In the genomic region with DNA sequence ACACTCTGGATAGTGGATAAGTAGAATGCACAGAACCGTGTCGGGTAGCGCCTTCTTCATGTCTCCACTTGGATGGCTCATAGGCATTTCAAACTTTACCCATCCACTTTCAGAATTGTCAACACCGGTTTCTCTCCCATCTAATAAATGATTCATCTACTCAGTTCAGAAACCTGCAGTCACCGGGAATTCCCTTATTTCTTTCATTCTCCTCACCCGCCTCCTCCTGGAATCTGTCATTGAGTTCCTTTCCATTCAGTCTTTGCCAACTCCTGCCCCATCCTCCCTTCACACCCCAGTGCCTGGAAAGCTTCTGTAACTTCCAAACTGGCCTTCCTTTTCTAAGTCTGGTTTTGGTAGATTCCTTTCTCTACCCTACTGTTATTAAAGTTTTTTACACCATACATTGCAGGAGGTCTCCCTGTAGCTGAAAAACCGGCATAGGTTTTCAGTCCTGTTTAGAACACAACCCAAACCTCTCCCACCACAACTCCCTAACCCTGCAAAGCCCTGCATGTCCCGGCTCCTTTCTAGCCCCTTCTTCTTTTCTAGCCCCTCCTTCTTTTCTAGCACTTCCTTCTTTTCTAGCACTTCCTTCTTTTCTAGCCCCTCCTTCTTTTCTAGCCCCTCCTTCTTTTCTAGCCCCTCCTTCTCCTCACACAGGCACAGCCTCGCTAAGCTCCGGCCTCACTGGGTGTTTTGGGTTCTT, we compare ENCODE assay signal across 18 cellular contexts.
DNase-seq lines count a peak whose midpoint lies in the region; ATAC-seq, FAIRE-seq and TF ChIP-seq lines count a peak whose summit lies in the region.
"Had no signal": no experiment of that assay in that cellular context is flagged by ENCODE, and none has a peak within 500 bp of the region (broad histone marks: within the 10 kb centered on the region; RNA-seq: fewer than 3 reads in every experiment).

No MANE protein-coding gene starts in this region.

- no peaks in the 10 kb centered on the region for H3K36me3 Mint-ChIP-seq in activated naive CD8-positive, alpha-beta T cell treated with anti-CD3 and anti-CD28 coated beads for 36 hours
- H3K36me3 Mint-ChIP-seq in activated naive CD8-positive, alpha-beta T cell treated with anti-CD3 and anti-CD28 coated beads, Interleukin-2, amount 50 U/mL, for 24 hours (ENCODE audit: low read depth), result no peaks in the 10 kb centered on the region
- H3K36me3 Mint-ChIP-seq: CD4-positive, alpha-beta memory T cell; type B pancreatic cell had no signal

- H3K27me3 ChIP-seq in small intestine (ENCODE audit: control insufficient read depth in 2 of 2, insufficient read depth in 2 of 2, low read length in 2 of 2) (no peaks in the 10 kb centered on the region), H7 (ENCODE audit: control insufficient read depth, insufficient read depth, low read length) (no peaks in the 10 kb centered on the region)

- H3K36me3 ChIP-seq in small intestine (ENCODE audit: control insufficient read depth in 2 of 2, insufficient read depth in 2 of 2, low read length in 2 of 2), result no peaks in the 10 kb centered on the region
- no peaks in the 10 kb centered on the region for H3K36me3 ChIP-seq in H7 (replicated peaks; ENCODE audit: control insufficient read depth, insufficient read depth, low read length)
- no peaks in the 10 kb centered on the region for H3K36me3 ChIP-seq in kidney (ENCODE audit: control insufficient read depth in 1 of 2, insufficient read depth in 2 of 2, low read length in 2 of 2)
- H3K36me3 ChIP-seq: WERI-Rb-1 had no signal

- intact Hi-C loops in kidney (cut with DNase I), result no loop called here

- H3K9ac ChIP-seq in kidney (ENCODE audit: low read length in 2 of 2), result no peak overlapping the region

- in situ Hi-C loops in SK-MEL-5 (cut with HindIII; ENCODE audit: low pct_unique_long_range_greater_than_20kb, low sequenced_read_pairs), result no loop called here

- FAIRE-seq in small intestine (lab: Jason Lieb, UNC) (no peak), kidney (lab: Jason Lieb, UNC) (no peak)
- FAIRE-seq: A204.1, frontal cortex had no signal

- no peak overlapping the region for H3K27ac ChIP-seq in small intestine (ENCODE audit: low read depth in 1 of 2, low read length in 1 of 2)
- H3K27ac ChIP-seq in kidney (ENCODE audit: low read depth in 2 of 2, low read length in 2 of 2), result no peak overlapping the region
- H3K27ac ChIP-seq: WERI-Rb-1 had no signal

- DNase-seq in activated naive CD8-positive, alpha-beta T cell treated with anti-CD3 and anti-CD28 coated beads for 36 hours, result no peak
- DNase-seq in activated naive CD8-positive, alpha-beta T cell treated with anti-CD3 and anti-CD28 coated beads, Interleukin-2, amount 50 U/mL, for 24 hours, result no peak
- peak; percentile 20 for DNase-seq in SK-MEL-5 (ENCODE audit: low read depth, low spot score)
- peak; percentile 19 for DNase-seq in fibroblast of mammary gland (ENCODE audit: low read depth)
- DNase-seq in AG20443 (ENCODE audit: low spot score), result no peak
- no peak for DNase-seq in small intestine
- no peak for DNase-seq in H7
- DNase-seq in kidney, result no peak
- DNase-seq: activated CD8-positive, alpha-beta T cell treated with anti-CD3 and anti-CD28 coated beads, Interleukin-2, amount 10 ng/mL, durations not matched to agents 7 days and 5 days; CD4-positive, alpha-beta memory T cell; NCI-H1930; NCI-H524; stimulated activated naive CD4-positive, alpha-beta T cell; WERI-Rb-1 had no signal

- no peaks in the 10 kb centered on the region for H3K4me1 ChIP-seq in small intestine (ENCODE audit: control insufficient read depth in 2 of 2, insufficient read depth in 1 of 2, low read depth in 1 of 2, low read length in 1 of 2)
- H3K4me1 ChIP-seq in kidney (ENCODE audit: control insufficient read depth in 1 of 2, insufficient read depth in 1 of 2, low read depth in 1 of 2, low read length in 2 of 2), result no peaks in the 10 kb centered on the region

- H3K27me3 Mint-ChIP-seq in activated naive CD8-positive, alpha-beta T cell treated with anti-CD3 and anti-CD28 coated beads for 36 hours, result no peaks in the 10 kb centered on the region
- H3K27me3 Mint-ChIP-seq in activated naive CD8-positive, alpha-beta T cell treated with anti-CD3 and anti-CD28 coated beads, Interleukin-2, amount 50 U/mL, for 24 hours, result no peaks in the 10 kb centered on the region
- H3K27me3 Mint-ChIP-seq: CD4-positive, alpha-beta memory T cell; type B pancreatic cell had no signal

- peak overlapping the region; percentile 11 for H3K27ac Mint-ChIP-seq in activated naive CD8-positive, alpha-beta T cell treated with anti-CD3 and anti-CD28 coated beads for 36 hours
- H3K27ac Mint-ChIP-seq in activated naive CD8-positive, alpha-beta T cell treated with anti-CD3 and anti-CD28 coated beads, Interleukin-2, amount 50 U/mL, for 24 hours, result no peak overlapping the region
- H3K27ac Mint-ChIP-seq: activated CD8-positive, alpha-beta T cell treated with anti-CD3 and anti-CD28 coated beads, Interleukin-2, amount 10 ng/mL, durations not matched to agents 7 days and 5 days; CD4-positive, alpha-beta memory T cell; type B pancreatic cell had no signal

- H3K4me1 Mint-ChIP-seq in activated naive CD8-positive, alpha-beta T cell treated with anti-CD3 and anti-CD28 coated beads for 36 hours, result no peaks in the 10 kb centered on the region
- peaks cover 4% of the 10 kb centered on the region for H3K4me1 Mint-ChIP-seq in activated naive CD8-positive, alpha-beta T cell treated with anti-CD3 and anti-CD28 coated beads, Interleukin-2, amount 50 U/mL, for 24 hours
- H3K4me1 Mint-ChIP-seq: CD4-positive, alpha-beta memory T cell had no signal

- no peak for ATAC-seq in activated naive CD8-positive, alpha-beta T cell treated with anti-CD3 and anti-CD28 coated beads, Interleukin-2, amount 50 U/mL, for 24 hours
- ATAC-seq: activated CD8-positive, alpha-beta T cell treated with anti-CD3 and anti-CD28 coated beads, Interleukin-2, amount 10 ng/mL, durations not matched to agents 7 days and 5 days had no signal

- no peaks in the 10 kb centered on the region for H3K9me3 ChIP-seq in small intestine (ENCODE audit: control insufficient read depth, low read depth)
- H3K9me3 ChIP-seq in kidney (ENCODE audit: control insufficient read depth in 1 of 2, low read length in 2 of 2), result no peaks in the 10 kb centered on the region

- H3K9me3 Mint-ChIP-seq in activated naive CD8-positive, alpha-beta T cell treated with anti-CD3 and anti-CD28 coated beads for 36 hours, result peaks cover 2% of the 10 kb centered on the region
- H3K9me3 Mint-ChIP-seq in activated naive CD8-positive, alpha-beta T cell treated with anti-CD3 and anti-CD28 coated beads, Interleukin-2, amount 50 U/mL, for 24 hours, result peaks cover 6% of the 10 kb centered on the region
- H3K9me3 Mint-ChIP-seq: type B pancreatic cell had no signal

- no peak for TF ChIP-seq CTCF in fibroblast of mammary gland (conservative IDR thresholded peaks at IDR 0.05; ENCODE audit: control insufficient read depth, insufficient read depth, low read depth, low read length)
- no peak for TF ChIP-seq CTCF in kidney (IDR thresholded peaks at IDR 0.05; ENCODE audit: borderline replicate concordance, extremely low read depth, insufficient read depth)

- H3K4me3 Mint-ChIP-seq in activated naive CD8-positive, alpha-beta T cell treated with anti-CD3 and anti-CD28 coated beads for 36 hours, result no peak overlapping the region
- H3K4me3 Mint-ChIP-seq in activated naive CD8-positive, alpha-beta T cell treated with anti-CD3 and anti-CD28 coated beads, Interleukin-2, amount 50 U/mL, for 24 hours, result no peak overlapping the region
- H3K4me3 Mint-ChIP-seq: activated CD8-positive, alpha-beta T cell treated with anti-CD3 and anti-CD28 coated beads, Interleukin-2, amount 10 ng/mL, durations not matched to agents 7 days and 5 days; CD4-positive, alpha-beta memory T cell; type B pancreatic cell had no signal

- 82 to 88% (median 87%) methylated on average over 10 of the region's 10 CpGs for WGBS in small intestine, 3 donors

- no peak overlapping the region for H3K4me3 ChIP-seq in fibroblast of mammary gland (ENCODE audit: control insufficient read depth, low read depth, low read length)
- no peak overlapping the region for H3K4me3 ChIP-seq in small intestine (ENCODE audit: low read depth in 1 of 2, low read length in 2 of 2)
- no peak overlapping the region for H3K4me3 ChIP-seq in H7 (ENCODE audit: insufficient read depth, low read depth, low read length)
- no peak overlapping the region for H3K4me3 ChIP-seq in kidney (ENCODE audit: low read length in 2 of 2)
- H3K4me3 ChIP-seq: lung had no signal

Comparison
In these comparisons a context has a peak if more than half of its experiments do, and no peak if none do; other contexts are left out.
1. DNase-seq: peak in SK-MEL-5 (single experiment) and fibroblast of mammary gland (single experiment); none in activated naive CD8-positive, alpha-beta T cell treated with anti-CD3 and anti-CD28 coated beads for 36 hours (single experiment), activated naive CD8-positive, alpha-beta T cell treated with anti-CD3 and anti-CD28 coated beads, Interleukin-2, amount 50 U/mL, for 24 hours (single experiment), AG20443 (single experiment), small intestine (single experiment), H7 (single experiment) and kidney (single experiment).